Comparison of ENCODE assay signal across 8 cellular contexts in the genomic region with DNA sequence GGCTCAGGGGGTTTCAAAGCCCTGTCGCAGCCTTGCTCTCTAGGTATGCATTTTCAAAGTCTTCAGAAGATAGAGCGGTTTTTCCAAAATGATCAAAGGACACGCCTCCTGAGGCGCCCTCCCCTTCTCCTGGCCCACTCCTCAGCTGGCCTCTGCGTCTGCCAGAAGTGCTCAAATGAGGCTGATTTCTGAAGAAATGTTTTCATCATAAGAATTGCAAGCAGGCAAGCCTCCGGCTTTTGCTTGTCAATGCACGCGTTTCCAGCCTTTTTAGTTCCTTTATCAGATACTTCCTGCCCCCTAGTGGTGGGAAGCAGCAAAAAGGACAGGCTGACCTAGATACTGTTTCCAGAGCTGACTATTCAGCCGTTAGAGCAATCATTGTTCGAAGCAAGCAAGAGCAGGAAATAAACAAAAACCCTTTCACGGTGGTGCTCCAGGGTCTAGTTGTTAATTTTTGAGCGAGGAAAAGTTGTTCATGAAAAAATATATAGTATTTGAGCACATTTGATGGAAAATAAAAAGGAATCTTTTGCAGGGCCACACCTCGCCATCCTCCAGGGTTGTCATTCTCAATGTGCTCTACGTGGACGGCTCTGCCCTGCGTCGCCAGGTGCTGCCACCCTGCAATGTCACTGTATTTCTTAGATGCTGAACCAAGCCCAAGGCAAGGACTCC.
DNase-seq lines count a peak whose midpoint lies in the region; ATAC-seq and TF ChIP-seq lines count a peak whose summit lies in the region.

No MANE protein-coding gene starts in this region.

- H3K79me2 ChIP-seq in GM23338 (replicated peaks; ENCODE audit: insufficient read depth) = no peaks in the 10 kb centered on the region
- no peaks in the 10 kb centered on the region for H3K79me2 ChIP-seq in neural progenitor cell (ENCODE audit: low read depth)

- H3K27ac ChIP-seq in GM23338 (ENCODE audit: low read depth) (no peak overlapping the region), neural progenitor cell (no peak overlapping the region), stomach (no peak overlapping the region)

- peak overlapping the region; percentile 44; the same call in 1 of the 3 replicates for H3K4me3 Mint-ChIP-seq in GM23338
- no peak overlapping the region for H3K4me3 Mint-ChIP-seq in neural progenitor cell

- TF ChIP-seq CTCF in GM23338 (conservative IDR thresholded peaks at IDR 0.05; ENCODE audit: low read depth in 2 of 2) (peak; percentile 87 to 99), LNCaP clone FGC (IDR thresholded peaks at IDR 0.05; ENCODE audit: control insufficient read depth, extremely low read depth, insufficient read depth) (peak; percentile 91), neural progenitor cell (IDR thresholded peaks at IDR 0.05) (peak; percentile 94), stomach (IDR thresholded peaks at IDR 0.05) (peak in 5 of 7 experiments; percentile 71 to 87 (median 82))

- H3K9me3 Mint-ChIP-seq in GM23338 = peaks cover 26% of the 10 kb centered on the region
- peaks cover 18% of the 10 kb centered on the region for H3K9me3 Mint-ChIP-seq in neural progenitor cell

- H3K4me1 Mint-ChIP-seq in GM23338 (peaks cover 7% of the 10 kb centered on the region), neural progenitor cell (peaks cover 8% of the 10 kb centered on the region)

- no peak for TF ChIP-seq EP300 in stomach (IDR thresholded peaks at IDR 0.05)

- H3K9me3 ChIP-seq in neural progenitor cell (ENCODE audit: low read depth) (no peaks in the 10 kb centered on the region), stomach (peaks cover 0 to 3% (median 0%) of the 10 kb centered on the region in 4 donors)

- H3K27me3 Mint-ChIP-seq in GM23338 (ENCODE audit: insufficient read depth, low read depth, poor library complexity) (no peaks in the 10 kb centered on the region), neural progenitor cell (ENCODE audit: insufficient read depth, low read depth) (peaks cover 3% of the 10 kb centered on the region)

- H3K4me3 ChIP-seq in GM23338 (0 out of 2 replicates have a peak overlapping the region, but pooled peaks have one; percentile 14), LNCaP clone FGC (ENCODE audit: low read depth, low read length) (no peak overlapping the region), neural progenitor cell (no peak overlapping the region), stomach (peak overlapping the region in 1 of 4 donors; percentile 27)

- H3K36me3 Mint-ChIP-seq in GM23338 (ENCODE audit: low read depth) = peaks cover 18% of the 10 kb centered on the region
- no peaks in the 10 kb centered on the region for H3K36me3 Mint-ChIP-seq in neural progenitor cell

- peak; percentile 82 for DNase-seq in EH (ENCODE audit: low read depth)
- DNase-seq in GM23338 (ENCODE audit: low spot score) = peak; percentile 97
- peak; percentile 50 for DNase-seq in LNCaP clone FGC (ENCODE audit: low read depth)
- DNase-seq in RPMI8226 = peak; percentile 79
- DNase-seq in activated T-helper 1 cell treated with anti-CD3 and anti-CD28 coated beads, Interleukin-2, amount 50 U/mL, for 16 hours (ENCODE audit: low read depth in 1 of 2, low spot score in 1 of 2) = peak; percentile 50 to 57
- peak; percentile 92 for DNase-seq in fibroblast of peridontal ligament (ENCODE audit: extremely low read depth)
- peak; percentile 91 for DNase-seq in neural progenitor cell (ENCODE audit: low spot score)
- peak; percentile 86 for DNase-seq in stomach

- no peaks in the 10 kb centered on the region for H3K9me2 ChIP-seq in GM23338 (ENCODE audit: insufficient read depth)

- H3K27ac Mint-ChIP-seq in GM23338 (no peak overlapping the region), neural progenitor cell (no peak overlapping the region)

- H3K27me3 ChIP-seq in GM23338 (ENCODE audit: insufficient read depth) (no peaks in the 10 kb centered on the region), neural progenitor cell (no peaks in the 10 kb centered on the region), stomach (no peaks in the 10 kb centered on the region)

- peak; percentile 94 for ATAC-seq in GM23338

- H3K36me3 ChIP-seq in GM23338 (ENCODE audit: insufficient read depth) (no peaks in the 10 kb centered on the region), neural progenitor cell (no peaks in the 10 kb centered on the region), stomach (no peaks in the 10 kb centered on the region)

- 12 to 21% (median 15%) methylated on average over 17 of the region's 17 CpGs for WGBS in stomach, 5 donors

- intact Hi-C loops in stomach (cut with DNase I; ENCODE audit: low total_unique reads) = no loop called here

- H3K4me1 ChIP-seq in GM23338 (ENCODE audit: insufficient read depth) = no peaks in the 10 kb centered on the region
- H3K4me1 ChIP-seq in neural progenitor cell = peaks cover 4% of the 10 kb centered on the region
- H3K4me1 ChIP-seq in stomach = peaks cover 0 to 12% (median 10%) of the 10 kb centered on the region in 4 donors

- H3K9ac ChIP-seq in neural progenitor cell = no peak overlapping the region

- H2AFZ ChIP-seq in GM23338 = peak overlapping the region; percentile 95
- peak overlapping the region; percentile 95 for H2AFZ ChIP-seq in neural progenitor cell (replicated peaks)

- H3F3A ChIP-seq in GM23338 (replicated peaks; ENCODE audit: low read depth) (no peaks in the 10 kb centered on the region), neural progenitor cell (ENCODE audit: low read depth) (no peaks in the 10 kb centered on the region)

- H4K20me1 ChIP-seq in GM23338 (replicated peaks; ENCODE audit: insufficient read depth) (no peaks in the 10 kb centered on the region), neural progenitor cell (ENCODE audit: low read depth) (no peaks in the 10 kb centered on the region)

- H3K4me2 ChIP-seq in GM23338 (0 out of 2 replicates have a peak overlapping the region, but pooled peaks have one; percentile 54), neural progenitor cell (peak overlapping the region; percentile 67)

- no peak for TF ChIP-seq POLR2A in stomach (IDR thresholded peaks at IDR 0.05)

TF ChIP-seq in GM23338, 12 proteins besides CTCF, POLR2A, EP300 and RAD21 (continues in another document):
- TF ChIP-seq STAT1 (IDR thresholded peaks at IDR 0.05; ENCODE audit: unreplicated experiment) = no peak
- no peak for TF ChIP-seq NANOG (IDR thresholded peaks at IDR 0.05; ENCODE audit: borderline replicate concordance)
- TF ChIP-seq ZNF331 (CRISPR knock-in tag; IDR thresholded peaks at IDR 0.05; ENCODE audit: low read depth) = no peak
- no peak for TF ChIP-seq POLR2AphosphoS5 (IDR thresholded peaks at IDR 0.05; ENCODE audit: low read depth)
- TF ChIP-seq EZH2 (IDR thresholded peaks at IDR 0.05; ENCODE audit: low read depth, unreplicated experiment) = no peak
- no peak for TF ChIP-seq EZH2phosphoT487 (IDR thresholded peaks at IDR 0.05; ENCODE audit: unreplicated experiment)
- TF ChIP-seq CREB1 (CRISPR knock-in tag; IDR thresholded peaks at IDR 0.05; ENCODE audit: low read depth) = no peak
- TF ChIP-seq, protein P1, sequence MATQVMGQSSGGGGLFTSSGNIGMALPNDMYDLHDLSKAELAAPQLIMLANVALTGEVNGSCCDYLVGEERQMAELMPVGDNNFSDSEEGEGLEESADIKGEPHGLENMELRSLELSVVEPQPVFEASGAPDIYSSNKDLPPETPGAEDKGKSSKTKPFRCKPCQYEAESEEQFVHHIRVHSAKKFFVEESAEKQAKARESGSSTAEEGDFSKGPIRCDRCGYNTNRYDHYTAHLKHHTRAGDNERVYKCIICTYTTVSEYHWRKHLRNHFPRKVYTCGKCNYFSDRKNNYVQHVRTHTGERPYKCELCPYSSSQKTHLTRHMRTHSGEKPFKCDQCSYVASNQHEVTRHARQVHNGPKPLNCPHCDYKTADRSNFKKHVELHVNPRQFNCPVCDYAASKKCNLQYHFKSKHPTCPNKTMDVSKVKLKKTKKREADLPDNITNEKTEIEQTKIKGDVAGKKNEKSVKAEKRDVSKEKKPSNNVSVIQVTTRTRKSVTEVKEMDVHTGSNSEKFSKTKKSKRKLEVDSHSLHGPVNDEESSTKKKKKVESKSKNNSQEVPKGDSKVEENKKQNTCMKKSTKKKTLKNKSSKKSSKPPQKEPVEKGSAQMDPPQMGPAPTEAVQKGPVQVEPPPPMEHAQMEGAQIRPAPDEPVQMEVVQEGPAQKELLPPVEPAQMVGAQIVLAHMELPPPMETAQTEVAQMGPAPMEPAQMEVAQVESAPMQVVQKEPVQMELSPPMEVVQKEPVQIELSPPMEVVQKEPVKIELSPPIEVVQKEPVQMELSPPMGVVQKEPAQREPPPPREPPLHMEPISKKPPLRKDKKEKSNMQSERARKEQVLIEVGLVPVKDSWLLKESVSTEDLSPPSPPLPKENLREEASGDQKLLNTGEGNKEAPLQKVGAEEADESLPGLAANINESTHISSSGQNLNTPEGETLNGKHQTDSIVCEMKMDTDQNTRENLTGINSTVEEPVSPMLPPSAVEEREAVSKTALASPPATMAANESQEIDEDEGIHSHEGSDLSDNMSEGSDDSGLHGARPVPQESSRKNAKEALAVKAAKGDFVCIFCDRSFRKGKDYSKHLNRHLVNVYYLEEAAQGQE (IDR thresholded peaks at IDR 0.05; ENCODE audit: unreplicated experiment) = no peak
